Comparison of ENCODE assay signal across 8 cellular contexts in genomic region chr15:63986751-63987341, GRCh38. TPM values are rescaled to one million over a fixed set of nuclear protein-coding genes. Genes with fewer than 3 reads are reported as not detected.
DNase-seq lines count a peak whose midpoint lies in the region; ATAC-seq, FAIRE-seq and TF ChIP-seq lines count a peak whose summit lies in the region.

No MANE protein-coding gene starts in this region.

- no peaks in the 10 kb centered on the region for H3K36me3 ChIP-seq in ovary

- TF ChIP-seq POLR2A in ovary (IDR thresholded peaks at IDR 0.05) = no peak

- H3K4me3 ChIP-seq in epithelial cell of esophagus (ENCODE audit: low read length) (no peak overlapping the region), ovary (no peak overlapping the region)

- CTCF ChIA-PET in GM10248 (lab: Yijun Ruan, JAX) = interaction anchor here (0.7 to 9.3 kb wide), 11 partner anchors 8 to 235 kb away, joined by 3 to 92 read pairs (median 4); partner anchors contain the start of gene DAPK2

- intact Hi-C loops in ovary (cut with DNase I) = no loop called here

- ATAC-seq in GM21367 (IDR thresholded peaks at IDR 0.05; ENCODE audit: unreplicated experiment) (peak; percentile 45), HG03520 (IDR thresholded peaks at IDR 0.05; ENCODE audit: unreplicated experiment) (peak; percentile 53)

- TF ChIP-seq CTCF in GM10248 (IDR thresholded peaks at IDR 0.05; ENCODE audit: control extremely low read depth, extremely low read depth, low read depth, missing control alignments) (no peak), epithelial cell of esophagus (IDR thresholded peaks at IDR 0.05; ENCODE audit: insufficient read depth, low read depth, low read length, missing control alignments) (no peak), ovary (IDR thresholded peaks at IDR 0.05) (no peak), D721Med (IDR thresholded peaks at IDR 0.05; ENCODE audit: insufficient read depth, missing control alignments) (no peak)

- POLR2A ChIA-PET in GM10248 (lab: Yijun Ruan, JAX) = interaction anchor here (0.6 to 1.3 kb wide), 2 partner anchors 15 to 47 kb away, joined by 3 to 7 read pairs; no protein-coding TSS in a partner anchor

- FAIRE-seq in D721Med (lab: Jason Lieb, UNC) = no peak

- H3K4me1 ChIP-seq in ovary (ENCODE audit: insufficient read depth) = peaks cover 6% of the 10 kb centered on the region

- no peak overlapping the region for H3K27ac ChIP-seq in ovary

- DNase-seq in GM10248 (ENCODE audit: extremely low spot score) = peak; percentile 67
- peak; percentile 62 for DNase-seq in epithelial cell of esophagus (ENCODE audit: low read depth)
- DNase-seq in ovary = no peak
- no peak for DNase-seq in D721Med (ENCODE audit: insufficient read length, low spot score)
- no peak for DNase-seq in HuH-7.5 (ENCODE audit: low spot score)
- no peak for DNase-seq in stimulated activated CD4-positive, alpha-beta T cell treated with anti-CD3 and anti-CD28 coated beads, Interleukin-4, amount 100 ng/mL, for 1 hour

- 93 to 94% (median 93%) methylated on average over 3 of the region's 3 CpGs for WGBS in ovary, 3 donors

- no peaks in the 10 kb centered on the region for H3K9me3 ChIP-seq in ovary

- no peaks in the 10 kb centered on the region for H3K27me3 ChIP-seq in ovary

- no peak for TF ChIP-seq EP300 in ovary (IDR thresholded peaks at IDR 0.05)

RNA-seq across cellular contexts. Expression of gene DAPK2, which starts 59.4 kb away (rescaled TPM):
- total RNA-seq in ovary = 1 to 10 TPM in 6 of 7 donors, under 1 TPM in 1; 0.77 to 6.2 (median 1.7) TPM
- polyA plus RNA-seq in ovary = 1 to 10 TPM; 2.5 to 2.7 TPM

Comparison
In these comparisons a context has a peak if more than half of its experiments do, and no peak if none do; other contexts are left out.
1. DNase-seq: peak in GM10248 (single experiment) and epithelial cell of esophagus (single experiment); none in ovary (0 of 5), D721Med (single experiment), HuH-7.5 (single experiment) and stimulated activated CD4-positive, alpha-beta T cell treated with anti-CD3 and anti-CD28 coated beads, Interleukin-4, amount 100 ng/mL, for 1 hour (single experiment).